Comparison of ENCODE assay signal across 15 cellular contexts in the genomic region with DNA sequence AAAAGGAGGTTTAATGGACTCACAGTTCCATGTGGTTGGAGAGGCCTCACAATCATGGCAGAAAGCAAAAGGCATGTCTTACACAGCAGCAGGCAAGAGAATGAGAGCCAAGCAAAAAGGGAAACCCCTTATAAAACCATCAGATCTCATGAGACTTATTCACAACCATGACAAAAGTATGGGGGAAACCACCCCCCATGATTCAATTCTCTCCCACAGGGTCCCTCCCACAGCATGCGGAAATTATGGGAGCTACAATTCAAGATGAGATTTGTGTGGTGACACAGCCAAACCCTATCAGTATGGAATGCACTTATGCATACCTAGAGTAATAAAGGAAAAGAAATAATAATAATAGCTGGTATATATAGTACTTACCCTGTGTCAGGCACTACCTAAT. TPM values are rescaled to one million over a fixed set of nuclear protein-coding genes. Genes with fewer than 3 reads are reported as not detected.
A peak's percentile ranks its signal among the peaks of the same experiment; 100 is the strongest.
DNase-seq lines count a peak whose midpoint lies in the region; ATAC-seq and TF ChIP-seq lines count a peak whose summit lies in the region.
"Had no signal": no experiment of that assay in that cellular context is flagged by ENCODE, and none has a peak within 500 bp of the region (broad histone marks: within the 10 kb centered on the region; RNA-seq: fewer than 3 reads in every experiment).

No MANE protein-coding gene starts in this region.

- TF ChIP-seq CTCF in CD4-positive, alpha-beta T cell (IDR thresholded peaks at IDR 0.05), result no peak

- CTCF ChIA-PET in CD4-positive, alpha-beta T cell (lab: Charles Lee), result interaction anchor here (0.7 to 3.5 kb wide), 4 partner anchors 9 to 85 kb away, joined by 4 to 10 read pairs (median 4); partner anchors contain the start of gene GLIPR1L2

- H3K4me1 Mint-ChIP-seq in CD4-positive, alpha-beta T cell (ENCODE audit: low read depth), result peaks cover 41% of the 10 kb centered on the region
- H3K4me1 Mint-ChIP-seq in T-helper 2 cell treated with Interferon-gamma antibody and Interleukin-4, amounts not matched to agents 5 μg/mL and 100 μg/mL, for 36 hours (ENCODE audit: low read depth), result peaks cover 29% of the 10 kb centered on the region

- H3K27ac Mint-ChIP-seq in CD4-positive, alpha-beta T cell, result peak overlapping the region; percentile 12
- no peak overlapping the region for H3K27ac Mint-ChIP-seq in T-helper 2 cell treated with Interferon-gamma antibody and Interleukin-4, amounts not matched to agents 5 μg/mL and 100 μg/mL, for 36 hours

- no peak for ATAC-seq in CD4-positive, alpha-beta T cell (ENCODE audit: poor library complexity)
- no peak for ATAC-seq in GM19395 (IDR thresholded peaks at IDR 0.05; ENCODE audit: unreplicated experiment)
- ATAC-seq in GM18502 (IDR thresholded peaks at IDR 0.05; ENCODE audit: poor library complexity, unreplicated experiment), result no peak
- ATAC-seq: K562 had no signal

- no peak overlapping the region for H3K27ac ChIP-seq in CD4-positive, alpha-beta T cell (ENCODE audit: low read depth, low read length)
- H3K27ac ChIP-seq: C4-2B had no signal

- no peaks in the 10 kb centered on the region for H3K9me3 ChIP-seq in CD4-positive, alpha-beta T cell (ENCODE audit: control insufficient read depth, low read length)

- peak; percentile 56 to 63 for DNase-seq in activated T-cell treated with anti-CD3 and anti-CD28 coated beads, Interleukin-2, amount 50 U/mL, for 48 hours
- no peak for DNase-seq in activated T-cell treated with anti-CD3 and anti-CD28 coated beads, Interleukin-2, amount 50 U/mL, for 1 hour
- DNase-seq in CD4-positive, alpha-beta T cell, result no peak
- DNase-seq in T-helper 2 cell treated with Interferon-gamma antibody and Interleukin-4, amounts not matched to agents 5 μg/mL and 100 μg/mL, for 36 hours (ENCODE audit: low spot score), result peak; percentile 68
- peak; percentile 59 for DNase-seq in stimulated activated CD4-positive, alpha-beta T cell treated with anti-CD3 and anti-CD28 coated beads, Interleukin-4, amount 100 ng/mL, for 24 hours
- DNase-seq in NCI-H1417 treated with DMSO at 0.1 percent for 48 hours (lab: John Stamatoyannopoulos, UW), result no peak
- DNase-seq: DMS 273 treated with DMSO at 0.1 percent for 48 hours, GDM1, NCI-H187 treated with DMSO at 0.1 percent for 48 hours, NCI-H446, OCI-M1 had no signal

- no peaks in the 10 kb centered on the region for H3K27me3 ChIP-seq in CD4-positive, alpha-beta T cell (ENCODE audit: control insufficient read depth, insufficient read depth, low read length)

- no peaks in the 10 kb centered on the region for H3K27me3 Mint-ChIP-seq in CD4-positive, alpha-beta T cell
- peaks cover 27% of the 10 kb centered on the region for H3K27me3 Mint-ChIP-seq in T-helper 2 cell treated with Interferon-gamma antibody and Interleukin-4, amounts not matched to agents 5 μg/mL and 100 μg/mL, for 36 hours (ENCODE audit: low read depth)

- intact Hi-C loops in CD4-positive, alpha-beta T cell (cut with DNase I, micrococcal nuclease), result no loop called here

- H3K9me3 Mint-ChIP-seq in CD4-positive, alpha-beta T cell, result no peaks in the 10 kb centered on the region
- no peaks in the 10 kb centered on the region for H3K9me3 Mint-ChIP-seq in T-helper 2 cell treated with Interferon-gamma antibody and Interleukin-4, amounts not matched to agents 5 μg/mL and 100 μg/mL, for 36 hours

- POLR2A ChIA-PET in CD4-positive, alpha-beta T cell (lab: Charles Lee), result no interaction called here

- H3K4me3 Mint-ChIP-seq in CD4-positive, alpha-beta T cell, result no peak overlapping the region
- no peak overlapping the region for H3K4me3 Mint-ChIP-seq in T-helper 2 cell treated with Interferon-gamma antibody and Interleukin-4, amounts not matched to agents 5 μg/mL and 100 μg/mL, for 36 hours

- H3K36me3 Mint-ChIP-seq in CD4-positive, alpha-beta T cell (ENCODE audit: low read depth), result peaks cover 11% of the 10 kb centered on the region
- no peaks in the 10 kb centered on the region for H3K36me3 Mint-ChIP-seq in T-helper 2 cell treated with Interferon-gamma antibody and Interleukin-4, amounts not matched to agents 5 μg/mL and 100 μg/mL, for 36 hours (ENCODE audit: low read depth)

RNA-seq across cellular contexts. Expression of gene GLIPR1, which starts 4.5 kb away (rescaled TPM):
- 10 to 100 TPM; 41.3 to 47.7 TPM for total RNA-seq in CD4-positive, alpha-beta T cell

RNA-seq across cellular contexts. Expression of gene KRR1, which starts 35.3 kb away (rescaled TPM):
- 100 to 1,000 TPM; 144 to 148 TPM for total RNA-seq in CD4-positive, alpha-beta T cell

Comparison
In these comparisons a context has a peak if more than half of its experiments do, and no peak if none do; other contexts are left out.
1. DNase-seq: peak in activated T-cell treated with anti-CD3 and anti-CD28 coated beads, Interleukin-2, amount 50 U/mL, for 48 hours (2 of 2), T-helper 2 cell treated with Interferon-gamma antibody and Interleukin-4, amounts not matched to agents 5 μg/mL and 100 μg/mL, for 36 hours (single experiment) and stimulated activated CD4-positive, alpha-beta T cell treated with anti-CD3 and anti-CD28 coated beads, Interleukin-4, amount 100 ng/mL, for 24 hours (single experiment); none in activated T-cell treated with anti-CD3 and anti-CD28 coated beads, Interleukin-2, amount 50 U/mL, for 1 hour (single experiment), CD4-positive, alpha-beta T cell (0 of 10) and NCI-H1417 treated with DMSO at 0.1 percent for 48 hours (single experiment).